In the genomic region with DNA sequence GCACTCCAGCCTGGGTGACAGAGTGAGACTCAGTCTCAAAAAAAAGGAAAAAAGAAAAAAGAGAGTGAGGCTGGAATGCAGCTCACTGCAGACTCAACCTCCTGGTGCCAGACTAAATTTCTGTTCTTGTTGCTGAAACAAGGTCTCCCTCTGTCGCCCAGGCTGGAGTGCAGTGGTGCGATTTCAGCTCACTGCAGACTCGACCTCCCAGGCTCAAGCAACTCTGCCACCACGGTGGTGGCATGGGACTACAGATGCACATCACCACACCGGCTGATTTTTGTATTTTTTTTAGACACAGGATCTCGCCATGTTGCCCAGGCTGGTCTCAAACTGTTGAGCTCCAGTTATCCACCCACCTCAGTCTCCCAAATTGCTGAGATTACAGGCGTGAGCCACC, we compare ENCODE assay signal across 22 cellular contexts. TPM values are rescaled to one million over a fixed set of nuclear protein-coding genes. Genes with fewer than 3 reads are reported as not detected.
DNase-seq lines count a peak whose midpoint lies in the region; TF ChIP-seq lines count a peak whose summit lies in the region.
"Had no signal": no experiment of that assay in that cellular context is flagged by ENCODE, and none has a peak within 500 bp of the region (broad histone marks: within the 10 kb centered on the region; RNA-seq: fewer than 3 reads in every experiment).

No MANE protein-coding gene starts in this region.

- H4K20me1 ChIP-seq in BLaER1 treated with 17β-estradiol and CSF1 and Interleukin-3, amounts not matched to agents 10 nM and 100 nM, result no peaks in the 10 kb centered on the region; a peak in 1 of 22 replicates
- H4K20me1 ChIP-seq in OCI-LY1 (ENCODE audit: insufficient read depth, low read length), result no peaks in the 10 kb centered on the region

- peaks cover 0 to 11% (median 0%) of the 10 kb centered on the region in 11 experiments; a peak in 3 of 22 replicates for H3K36me3 ChIP-seq in BLaER1 treated with 17β-estradiol and CSF1 and Interleukin-3, amounts not matched to agents 10 nM and 100 nM
- no peaks in the 10 kb centered on the region for H3K36me3 ChIP-seq in OCI-LY1 (ENCODE audit: insufficient read depth, low read length)
- H3K36me3 ChIP-seq in H7 (replicated peaks; ENCODE audit: control insufficient read depth, insufficient read depth, low read length), result no peaks in the 10 kb centered on the region

- H3K27ac ChIP-seq in BLaER1 treated with 17β-estradiol and CSF1 and Interleukin-3, amounts not matched to agents 10 nM and 100 nM, result peak overlapping the region in 4 of 11 experiments; percentile 33 to 75 (median 63); a peak in 8 of 22 replicates
- no peak overlapping the region for H3K27ac ChIP-seq in OCI-LY1 (ENCODE audit: low read depth, low read length, poor library complexity, severe bottlenecking)
- H3K27ac ChIP-seq: 22Rv1, A549 had no signal

- H3K4me2 ChIP-seq in BLaER1 treated with 17β-estradiol and CSF1 and Interleukin-3, amounts not matched to agents 10 nM and 100 nM, result peak overlapping the region in 7 of 11 experiments; percentile 48 to 86 (median 71); a peak in 11 of 22 replicates
- H3K4me2 ChIP-seq in OCI-LY1 (ENCODE audit: low read length), result no peak overlapping the region
- H3K4me2 ChIP-seq: A549 had no signal

- H3K9me3 ChIP-seq in BLaER1 treated with 17β-estradiol and CSF1 and Interleukin-3, amounts not matched to agents 10 nM and 100 nM (replicated peaks in 1 of 11), result peaks cover 0 to 9% (median 0%) of the 10 kb centered on the region in 11 experiments; a peak in 1 of 22 replicates
- H3K9me3 ChIP-seq in OCI-LY1 (ENCODE audit: low read length), result no peaks in the 10 kb centered on the region
- H3K9me3 ChIP-seq: A549 had no signal

- H2AFZ ChIP-seq in OCI-LY1 (ENCODE audit: low read length), result no peak overlapping the region

- DNase-seq in islet precursor cell (peak; percentile 44), H7 (no peak), NCI-H2227 (lab: John Stamatoyannopoulos, UW; ENCODE audit: unreplicated experiment) (no peak), mucosa of gallbladder (ENCODE audit: low spot score) (no peak)
- DNase-seq: AML-193; C1 segment of cervical spinal cord; CD4-positive, alpha-beta memory T cell; CD4-positive, CD25-positive, alpha-beta regulatory T cell; CD8-positive, alpha-beta memory T cell; COR-L47; DMS 273 treated with DMSO at 0.1 percent for 48 hours; DMS153; DMS53; DMS79; DND-41; EL; GDM1 had no signal

- H3K27me3 ChIP-seq in BLaER1 treated with 17β-estradiol and CSF1 and Interleukin-3, amounts not matched to agents 10 nM and 100 nM, result no peaks in the 10 kb centered on the region
- no peaks in the 10 kb centered on the region for H3K27me3 ChIP-seq in OCI-LY1 (ENCODE audit: insufficient read depth, low read length)
- H3K27me3 ChIP-seq in H7 (ENCODE audit: control insufficient read depth, insufficient read depth, low read length), result no peaks in the 10 kb centered on the region

- H3K4me1 ChIP-seq in BLaER1 treated with 17β-estradiol and CSF1 and Interleukin-3, amounts not matched to agents 10 nM and 100 nM, result peaks cover 10 to 42% (median 16%) of the 10 kb centered on the region in 10 experiments
- H3K4me1 ChIP-seq in OCI-LY1 (ENCODE audit: insufficient read depth, low read length, severe bottlenecking), result no peaks in the 10 kb centered on the region
- H3K4me1 ChIP-seq: A549 had no signal

- no peak overlapping the region for H3K9ac ChIP-seq in BLaER1 treated with 17β-estradiol and CSF1 and Interleukin-3, amounts not matched to agents 10 nM and 100 nM
- no peak overlapping the region for H3K9ac ChIP-seq in OCI-LY1 (ENCODE audit: low read length)

- H3K4me3 ChIP-seq in BLaER1 treated with 17β-estradiol and CSF1 and Interleukin-3, amounts not matched to agents 10 nM and 100 nM, result no peak overlapping the region
- H3K4me3 ChIP-seq in OCI-LY1 (ENCODE audit: low read depth, low read length, poor library complexity, severe bottlenecking), result no peak overlapping the region
- H3K4me3 ChIP-seq in H7 (ENCODE audit: insufficient read depth, low read depth, low read length), result no peak overlapping the region
- H3K4me3 ChIP-seq: A549, GM12878 had no signal

- H3K9me2 ChIP-seq in OCI-LY1 (ENCODE audit: low read depth, low read length), result no peaks in the 10 kb centered on the region

- H3F3A ChIP-seq in OCI-LY1 (ENCODE audit: insufficient read depth, low read length), result no peaks in the 10 kb centered on the region

- no peaks in the 10 kb centered on the region for H3K79me2 ChIP-seq in OCI-LY1 (ENCODE audit: insufficient read depth, low read length)

- peak; percentile 21; the same call in 1 of the 2 replicates for TF ChIP-seq CTCF in OCI-LY1 (IDR thresholded peaks at IDR 0.05; ENCODE audit: low read length)

RNA-seq across cellular contexts. Expression of a gene that starts 34.6 kb away (rescaled TPM):
- total RNA-seq in H7 (2014; rRNA removed; shearing (Covaris generic)), result 7.5 and 7.9 TPM in 2 replicates
- 94.4 TPM for total RNA-seq in mucosa of gallbladder

RNA-seq across cellular contexts. Expression of a gene that starts 45.3 kb away (rescaled TPM):
- total RNA-seq in H7 (2014; rRNA removed; shearing (Covaris generic)), result 2.0 and 3.6 TPM in 2 replicates
- total RNA-seq in mucosa of gallbladder, result 23.0 TPM

RNA-seq across cellular contexts. Expression of a gene that starts 45.6 kb away (rescaled TPM):
- 1.5 and 1.9 TPM in 2 replicates for total RNA-seq in H7 (2014; rRNA removed; shearing (Covaris generic))
- 5.1 TPM for total RNA-seq in mucosa of gallbladder

Comparison
In these comparisons a context has a peak if more than half of its experiments do, and no peak if none do; other contexts are left out.
1. RNA of a gene that starts 34.6 kb away (total RNA-seq): 94.4 TPM in mucosa of gallbladder (single experiment); 7.5 to 7.9 TPM in H7; every median in the first group is over 10 times any median in the second.